Comparison of ENCODE assay signal across 1 cellular context in the genomic region with DNA sequence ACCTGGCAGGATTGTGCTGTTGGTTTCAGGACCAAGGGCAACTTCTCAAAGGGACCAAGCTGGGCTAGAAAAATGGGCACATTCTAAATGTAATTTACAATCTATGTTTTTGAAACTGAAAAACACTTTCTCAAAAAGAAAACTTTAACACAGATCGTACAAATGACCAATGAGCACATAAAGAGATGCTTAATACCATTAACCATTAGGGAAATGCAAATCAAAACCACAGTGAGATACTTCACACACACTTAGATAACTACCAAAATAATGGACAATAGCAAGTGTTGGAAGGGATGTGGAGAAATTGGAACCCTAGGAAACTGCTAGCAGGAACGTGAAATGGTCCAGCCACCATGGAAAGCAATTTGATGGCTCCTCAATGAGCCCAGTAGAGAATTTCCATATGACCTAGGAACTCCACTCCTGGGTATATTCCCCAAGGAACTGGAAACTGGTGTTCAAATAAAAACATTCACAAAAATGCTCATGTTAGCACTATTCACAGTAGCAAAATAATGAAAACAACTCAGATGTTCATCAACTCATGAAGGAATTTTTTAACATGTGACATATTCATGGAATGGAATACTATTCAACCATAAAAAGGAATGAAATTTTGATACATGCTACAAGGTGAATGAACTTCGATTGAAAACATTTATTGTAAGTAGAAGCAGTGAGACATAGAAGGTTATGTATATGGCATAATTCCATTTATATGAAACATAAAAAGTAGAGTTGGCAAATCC.
TF ChIP-seq lines count a peak whose summit lies in the region.

No MANE protein-coding gene starts in this region.

TF ChIP-seq in GM12878, 131 proteins besides CTCF, POLR2A, EP300 and RAD21 (continued from another document):
- peak; percentile 39 for TF ChIP-seq MEF2B (IDR thresholded peaks at IDR 0.05; ENCODE audit: partially characterized antibody, poor library complexity, severe bottlenecking)
- TF ChIP-seq MTA2 (IDR thresholded peaks at IDR 0.05; ENCODE audit: low read depth) = peak; percentile 5; the same call in 1 of the 2 replicates
- TF ChIP-seq, protein P1, sequence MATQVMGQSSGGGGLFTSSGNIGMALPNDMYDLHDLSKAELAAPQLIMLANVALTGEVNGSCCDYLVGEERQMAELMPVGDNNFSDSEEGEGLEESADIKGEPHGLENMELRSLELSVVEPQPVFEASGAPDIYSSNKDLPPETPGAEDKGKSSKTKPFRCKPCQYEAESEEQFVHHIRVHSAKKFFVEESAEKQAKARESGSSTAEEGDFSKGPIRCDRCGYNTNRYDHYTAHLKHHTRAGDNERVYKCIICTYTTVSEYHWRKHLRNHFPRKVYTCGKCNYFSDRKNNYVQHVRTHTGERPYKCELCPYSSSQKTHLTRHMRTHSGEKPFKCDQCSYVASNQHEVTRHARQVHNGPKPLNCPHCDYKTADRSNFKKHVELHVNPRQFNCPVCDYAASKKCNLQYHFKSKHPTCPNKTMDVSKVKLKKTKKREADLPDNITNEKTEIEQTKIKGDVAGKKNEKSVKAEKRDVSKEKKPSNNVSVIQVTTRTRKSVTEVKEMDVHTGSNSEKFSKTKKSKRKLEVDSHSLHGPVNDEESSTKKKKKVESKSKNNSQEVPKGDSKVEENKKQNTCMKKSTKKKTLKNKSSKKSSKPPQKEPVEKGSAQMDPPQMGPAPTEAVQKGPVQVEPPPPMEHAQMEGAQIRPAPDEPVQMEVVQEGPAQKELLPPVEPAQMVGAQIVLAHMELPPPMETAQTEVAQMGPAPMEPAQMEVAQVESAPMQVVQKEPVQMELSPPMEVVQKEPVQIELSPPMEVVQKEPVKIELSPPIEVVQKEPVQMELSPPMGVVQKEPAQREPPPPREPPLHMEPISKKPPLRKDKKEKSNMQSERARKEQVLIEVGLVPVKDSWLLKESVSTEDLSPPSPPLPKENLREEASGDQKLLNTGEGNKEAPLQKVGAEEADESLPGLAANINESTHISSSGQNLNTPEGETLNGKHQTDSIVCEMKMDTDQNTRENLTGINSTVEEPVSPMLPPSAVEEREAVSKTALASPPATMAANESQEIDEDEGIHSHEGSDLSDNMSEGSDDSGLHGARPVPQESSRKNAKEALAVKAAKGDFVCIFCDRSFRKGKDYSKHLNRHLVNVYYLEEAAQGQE (IDR thresholded peaks at IDR 0.05; ENCODE audit: low read depth, low read length) = no peak
- 0 out of 2 replicates have a peak, but pooled peaks have one; percentile 8 for TF ChIP-seq SMC3 (IDR thresholded peaks at IDR 0.05; ENCODE audit: borderline replicate concordance, low read length)
- TF ChIP-seq, protein P2, sequence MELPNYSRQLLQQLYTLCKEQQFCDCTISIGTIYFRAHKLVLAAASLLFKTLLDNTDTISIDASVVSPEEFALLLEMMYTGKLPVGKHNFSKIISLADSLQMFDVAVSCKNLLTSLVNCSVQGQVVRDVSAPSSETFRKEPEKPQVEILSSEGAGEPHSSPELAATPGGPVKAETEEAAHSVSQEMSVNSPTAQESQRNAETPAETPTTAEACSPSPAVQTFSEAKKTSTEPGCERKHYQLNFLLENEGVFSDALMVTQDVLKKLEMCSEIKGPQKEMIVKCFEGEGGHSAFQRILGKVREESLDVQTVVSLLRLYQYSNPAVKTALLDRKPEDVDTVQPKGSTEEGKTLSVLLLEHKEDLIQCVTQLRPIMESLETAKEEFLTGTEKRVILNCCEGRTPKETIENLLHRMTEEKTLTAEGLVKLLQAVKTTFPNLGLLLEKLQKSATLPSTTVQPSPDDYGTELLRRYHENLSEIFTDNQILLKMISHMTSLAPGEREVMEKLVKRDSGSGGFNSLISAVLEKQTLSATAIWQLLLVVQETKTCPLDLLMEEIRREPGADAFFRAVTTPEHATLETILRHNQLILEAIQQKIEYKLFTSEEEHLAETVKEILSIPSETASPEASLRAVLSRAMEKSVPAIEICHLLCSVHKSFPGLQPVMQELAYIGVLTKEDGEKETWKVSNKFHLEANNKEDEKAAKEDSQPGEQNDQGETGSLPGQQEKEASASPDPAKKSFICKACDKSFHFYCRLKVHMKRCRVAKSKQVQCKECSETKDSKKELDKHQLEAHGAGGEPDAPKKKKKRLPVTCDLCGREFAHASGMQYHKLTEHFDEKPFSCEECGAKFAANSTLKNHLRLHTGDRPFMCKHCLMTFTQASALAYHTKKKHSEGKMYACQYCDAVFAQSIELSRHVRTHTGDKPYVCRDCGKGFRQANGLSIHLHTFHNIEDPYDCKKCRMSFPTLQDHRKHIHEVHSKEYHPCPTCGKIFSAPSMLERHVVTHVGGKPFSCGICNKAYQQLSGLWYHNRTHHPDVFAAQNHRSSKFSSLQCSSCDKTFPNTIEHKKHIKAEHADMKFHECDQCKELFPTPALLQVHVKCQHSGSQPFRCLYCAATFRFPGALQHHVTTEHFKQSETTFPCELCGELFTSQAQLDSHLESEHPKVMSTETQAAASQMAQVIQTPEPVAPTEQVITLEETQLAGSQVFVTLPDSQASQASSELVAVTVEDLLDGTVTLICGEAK (IDR thresholded peaks at IDR 0.05; ENCODE audit: borderline replicate concordance) = peak; percentile 62; the same call in 1 of the 2 replicates
- TF ChIP-seq, protein P3, sequence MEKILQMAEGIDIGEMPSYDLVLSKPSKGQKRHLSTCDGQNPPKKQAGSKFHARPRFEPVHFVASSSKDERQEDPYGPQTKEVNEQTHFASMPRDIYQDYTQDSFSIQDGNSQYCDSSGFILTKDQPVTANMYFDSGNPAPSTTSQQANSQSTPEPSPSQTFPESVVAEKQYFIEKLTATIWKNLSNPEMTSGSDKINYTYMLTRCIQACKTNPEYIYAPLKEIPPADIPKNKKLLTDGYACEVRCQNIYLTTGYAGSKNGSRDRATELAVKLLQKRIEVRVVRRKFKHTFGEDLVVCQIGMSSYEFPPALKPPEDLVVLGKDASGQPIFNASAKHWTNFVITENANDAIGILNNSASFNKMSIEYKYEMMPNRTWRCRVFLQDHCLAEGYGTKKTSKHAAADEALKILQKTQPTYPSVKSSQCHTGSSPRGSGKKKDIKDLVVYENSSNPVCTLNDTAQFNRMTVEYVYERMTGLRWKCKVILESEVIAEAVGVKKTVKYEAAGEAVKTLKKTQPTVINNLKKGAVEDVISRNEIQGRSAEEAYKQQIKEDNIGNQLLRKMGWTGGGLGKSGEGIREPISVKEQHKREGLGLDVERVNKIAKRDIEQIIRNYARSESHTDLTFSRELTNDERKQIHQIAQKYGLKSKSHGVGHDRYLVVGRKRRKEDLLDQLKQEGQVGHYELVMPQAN (conservative IDR thresholded peaks at IDR 0.05) = no peak
- no peak for TF ChIP-seq BACH1 (IDR thresholded peaks at IDR 0.05; ENCODE audit: borderline replicate concordance)
- TF ChIP-seq, protein P4, sequence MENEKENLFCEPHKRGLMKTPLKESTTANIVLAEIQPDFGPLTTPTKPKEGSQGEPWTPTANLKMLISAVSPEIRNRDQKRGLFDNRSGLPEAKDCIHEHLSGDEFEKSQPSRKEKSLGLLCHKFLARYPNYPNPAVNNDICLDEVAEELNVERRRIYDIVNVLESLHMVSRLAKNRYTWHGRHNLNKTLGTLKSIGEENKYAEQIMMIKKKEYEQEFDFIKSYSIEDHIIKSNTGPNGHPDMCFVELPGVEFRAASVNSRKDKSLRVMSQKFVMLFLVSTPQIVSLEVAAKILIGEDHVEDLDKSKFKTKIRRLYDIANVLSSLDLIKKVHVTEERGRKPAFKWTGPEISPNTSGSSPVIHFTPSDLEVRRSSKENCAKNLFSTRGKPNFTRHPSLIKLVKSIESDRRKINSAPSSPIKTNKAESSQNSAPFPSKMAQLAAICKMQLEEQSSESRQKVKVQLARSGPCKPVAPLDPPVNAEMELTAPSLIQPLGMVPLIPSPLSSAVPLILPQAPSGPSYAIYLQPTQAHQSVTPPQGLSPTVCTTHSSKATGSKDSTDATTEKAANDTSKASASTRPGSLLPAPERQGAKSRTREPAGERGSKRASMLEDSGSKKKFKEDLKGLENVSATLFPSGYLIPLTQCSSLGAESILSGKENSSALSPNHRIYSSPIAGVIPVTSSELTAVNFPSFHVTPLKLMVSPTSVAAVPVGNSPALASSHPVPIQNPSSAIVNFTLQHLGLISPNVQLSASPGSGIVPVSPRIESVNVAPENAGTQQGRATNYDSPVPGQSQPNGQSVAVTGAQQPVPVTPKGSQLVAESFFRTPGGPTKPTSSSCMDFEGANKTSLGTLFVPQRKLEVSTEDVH (IDR thresholded peaks at IDR 0.05; ENCODE audit: low read depth, partially characterized antibody) = no peak
- 0 out of 2 replicates have a peak, but pooled peaks have one; percentile 6 for TF ChIP-seq NR2F1 (conservative IDR thresholded peaks at IDR 0.05)
